In genomic region chr13:112637017-112637801, GRCh38 we compare ENCODE assay signal across 15 cellular contexts. TPM values are rescaled to one million over a fixed set of nuclear protein-coding genes. Genes with fewer than 3 reads are reported as not detected.
A peak's percentile ranks its signal among the peaks of the same experiment; 100 is the strongest.
DNase-seq lines count a peak whose midpoint lies in the region; ATAC-seq and TF ChIP-seq lines count a peak whose summit lies in the region.
"Had no signal": no experiment of that assay in that cellular context is flagged by ENCODE, and none has a peak within 500 bp of the region (broad histone marks: within the 10 kb centered on the region; RNA-seq: fewer than 3 reads in every experiment).

No MANE protein-coding gene starts in this region.

- H3K9me3 Mint-ChIP-seq in GM23338 (no peaks in the 10 kb centered on the region), chondrocyte (ENCODE audit: low read depth) (no peaks in the 10 kb centered on the region), progenitor cell of endocrine pancreas (ENCODE audit: low read depth) (no peaks in the 10 kb centered on the region), natural killer cell (no peaks in the 10 kb centered on the region)
- no peaks in the 10 kb centered on the region for H3K9me3 Mint-ChIP-seq in activated T-cell treated with anti-CD3 and anti-CD28 coated beads, Interleukin-2, amount 50 U/mL, for 24 hours

- H3K36me3 ChIP-seq in GM23338 (ENCODE audit: insufficient read depth): no peaks in the 10 kb centered on the region
- H3K36me3 ChIP-seq in kidney epithelial cell (ENCODE audit: control insufficient read depth, insufficient read depth, low read length): no peaks in the 10 kb centered on the region

- TF ChIP-seq CTCF in GM23338 (conservative IDR thresholded peaks at IDR 0.05; ENCODE audit: low read depth in 2 of 2) (no peak; a peak in 1 of 4 replicates), chondrocyte (IDR thresholded peaks at IDR 0.05) (no peak), kidney epithelial cell (IDR thresholded peaks at IDR 0.05; ENCODE audit: insufficient read depth, low read length, poor library complexity, severe bottlenecking) (peak; percentile 15), progenitor cell of endocrine pancreas (IDR thresholded peaks at IDR 0.05; ENCODE audit: unreplicated experiment) (peak; percentile 9), natural killer cell (IDR thresholded peaks at IDR 0.05) (no peak)

- no peaks in the 10 kb centered on the region for H3K27me3 ChIP-seq in GM23338 (ENCODE audit: insufficient read depth)
- H3K27me3 ChIP-seq in kidney epithelial cell (ENCODE audit: control insufficient read depth, insufficient read depth, low read length): peaks cover 21% of the 10 kb centered on the region

- H4K20me1 ChIP-seq in GM23338 (replicated peaks; ENCODE audit: insufficient read depth): no peaks in the 10 kb centered on the region

- no peaks in the 10 kb centered on the region for H3K79me2 ChIP-seq in GM23338 (replicated peaks; ENCODE audit: insufficient read depth)

- H3K4me1 ChIP-seq in GM23338 (ENCODE audit: insufficient read depth): peaks cover 5% of the 10 kb centered on the region; the same call in 1 of the 2 replicates

- H3K9me2 ChIP-seq in GM23338 (ENCODE audit: insufficient read depth): no peaks in the 10 kb centered on the region

- H3F3A ChIP-seq in GM23338 (replicated peaks; ENCODE audit: low read depth): no peaks in the 10 kb centered on the region

- ATAC-seq in GM23338 (peak; percentile 65), natural killer cell (no peak), HG02885 (IDR thresholded peaks at IDR 0.05; ENCODE audit: poor library complexity, unreplicated experiment) (no peak), HG03025 (IDR thresholded peaks at IDR 0.05; ENCODE audit: low FRiP score, unreplicated experiment) (no peak)
- ATAC-seq: GM12878, Panc1, Right ventricle myocardium inferior had no signal

- intact Hi-C loops in natural killer cell (cut with micrococcal nuclease): no loop called here

- H3K36me3 Mint-ChIP-seq in GM23338 (ENCODE audit: low read depth) (no peaks in the 10 kb centered on the region), chondrocyte (ENCODE audit: low read depth) (no peaks in the 10 kb centered on the region), progenitor cell of endocrine pancreas (ENCODE audit: insufficient read depth) (no peaks in the 10 kb centered on the region), natural killer cell (no peaks in the 10 kb centered on the region)
- no peaks in the 10 kb centered on the region for H3K36me3 Mint-ChIP-seq in activated T-cell treated with anti-CD3 and anti-CD28 coated beads, Interleukin-2, amount 50 U/mL, for 24 hours (ENCODE audit: low read depth)

- H3K4me3 ChIP-seq in GM23338 (no peak overlapping the region), kidney epithelial cell (ENCODE audit: low read depth, low read length) (no peak overlapping the region)
- H3K4me3 ChIP-seq: GM12878 had no signal

- H3K27ac ChIP-seq in GM23338 (ENCODE audit: low read depth): no peak overlapping the region

- H3K27ac Mint-ChIP-seq in GM23338 (no peak overlapping the region), chondrocyte (ENCODE audit: unreplicated experiment) (no peak overlapping the region), progenitor cell of endocrine pancreas (no peak overlapping the region), natural killer cell (no peak overlapping the region)
- no peak overlapping the region for H3K27ac Mint-ChIP-seq in activated T-cell treated with anti-CD3 and anti-CD28 coated beads, Interleukin-2, amount 50 U/mL, for 24 hours

- H3K4me3 Mint-ChIP-seq in GM23338 (no peak overlapping the region), chondrocyte (ENCODE audit: unreplicated experiment) (no peak overlapping the region), progenitor cell of endocrine pancreas (ENCODE audit: low read depth) (no peak overlapping the region), natural killer cell (no peak overlapping the region)
- no peak overlapping the region for H3K4me3 Mint-ChIP-seq in activated T-cell treated with anti-CD3 and anti-CD28 coated beads, Interleukin-2, amount 50 U/mL, for 24 hours

- H3K4me2 ChIP-seq in GM23338: no peak overlapping the region

- H3K4me1 Mint-ChIP-seq in GM23338 (peaks cover 21% of the 10 kb centered on the region), chondrocyte (ENCODE audit: low read depth) (no peaks in the 10 kb centered on the region), progenitor cell of endocrine pancreas (ENCODE audit: low read depth) (peaks cover 1% of the 10 kb centered on the region), natural killer cell (no peaks in the 10 kb centered on the region)
- peaks cover 18% of the 10 kb centered on the region for H3K4me1 Mint-ChIP-seq in activated T-cell treated with anti-CD3 and anti-CD28 coated beads, Interleukin-2, amount 50 U/mL, for 24 hours (ENCODE audit: low read depth)

- H3K27me3 Mint-ChIP-seq in GM23338 (ENCODE audit: insufficient read depth, low read depth, poor library complexity) (peaks cover 8% of the 10 kb centered on the region), chondrocyte (ENCODE audit: low read depth) (peaks cover 68% of the 10 kb centered on the region), progenitor cell of endocrine pancreas (peaks cover 44% of the 10 kb centered on the region), natural killer cell (ENCODE audit: low read depth in 2 of 2) (peaks cover 7 to 31% of the 10 kb centered on the region in 2 donors)
- peaks cover 35% of the 10 kb centered on the region for H3K27me3 Mint-ChIP-seq in activated T-cell treated with anti-CD3 and anti-CD28 coated beads, Interleukin-2, amount 50 U/mL, for 24 hours

- DNase-seq in GM23338 (ENCODE audit: low spot score) (peak; percentile 51), chondrocyte (ENCODE audit: low spot score) (peak; percentile 79), kidney epithelial cell (ENCODE audit: low read depth) (no peak), progenitor cell of endocrine pancreas (ENCODE audit: low spot score, unreplicated experiment) (no peak), natural killer cell (no peak)
- no peak for DNase-seq in activated T-cell treated with anti-CD3 and anti-CD28 coated beads, Interleukin-2, amount 50 U/mL, for 24 hours
- DNase-seq: Kasumi-1, NCI-H187 treated with DMSO at 0.1 percent for 48 hours, NCI-H446 treated with DMSO at 0.1 percent for 48 hours, NCI-H82 had no signal

- peak overlapping the region; percentile 52; the same call in 1 of the 2 replicates for H2AFZ ChIP-seq in GM23338

TF ChIP-seq in GM23338, 12 proteins besides CTCF, POLR2A, EP300 and RAD21:
- TF ChIP-seq EZH2phosphoT487 (IDR thresholded peaks at IDR 0.05; ENCODE audit: unreplicated experiment): no peak
- 0 out of 2 replicates have a peak, but pooled peaks have one; percentile 25 for TF ChIP-seq ZNF331 (CRISPR knock-in tag; IDR thresholded peaks at IDR 0.05; ENCODE audit: low read depth)

RNA-seq across cellular contexts. Expression of gene TUBGCP3, which starts 49.3 kb away (rescaled TPM):
- 36.4 and 40.2 TPM in 2 replicates for total RNA-seq in GM23338 (2014; rRNA removed; shearing (Covaris generic))
- polyA plus RNA-seq in GM23338 (2016; fragmentation: Nextera tagmentation; extraction: Ambion mirVana): 12.4 and 12.8 TPM in 2 replicates
- total RNA-seq in chondrocyte (16.3 to 32.4 TPM (median 18.5 TPM) in 3 replicates), kidney epithelial cell (17.3 and 18.0 TPM in 2 replicates), progenitor cell of endocrine pancreas (30.6 and 31.8 TPM in 2 replicates), natural killer cell (10 to 100 TPM; 43.0 to 57.9 (median 53.6) TPM)

RNA-seq across cellular contexts. Expression of gene ATP11A, which starts 52.6 kb away (rescaled TPM):
- total RNA-seq in GM23338 (2014; rRNA removed; shearing (Covaris generic)): 35.1 and 52.6 TPM in 2 replicates
- polyA plus RNA-seq in GM23338 (2016; fragmentation: Nextera tagmentation; extraction: Ambion mirVana): 12.3 and 12.8 TPM in 2 replicates
- total RNA-seq in chondrocyte (13.1 to 22.2 TPM (median 15.4 TPM) in 3 replicates), kidney epithelial cell (31.5 and 40.3 TPM in 2 replicates), progenitor cell of endocrine pancreas (100 and 109 TPM in 2 replicates), natural killer cell (10 to 100 TPM; 47.1 to 68.6 (median 50.7) TPM)

Comparison
In these comparisons a context has a peak if more than half of its experiments do, and no peak if none do; other contexts are left out.
1. DNase-seq: peak in GM23338 (single experiment) and chondrocyte (single experiment); none in kidney epithelial cell (single experiment), progenitor cell of endocrine pancreas (single experiment), activated T-cell treated with anti-CD3 and anti-CD28 coated beads, Interleukin-2, amount 50 U/mL, for 24 hours (single experiment) and natural killer cell (single experiment).
2. CTCF ChIP-seq: peak in kidney epithelial cell (single experiment) and progenitor cell of endocrine pancreas (single experiment); none in GM23338 (0 of 2), chondrocyte (single experiment) and natural killer cell (single experiment).